In the genomic region with DNA sequence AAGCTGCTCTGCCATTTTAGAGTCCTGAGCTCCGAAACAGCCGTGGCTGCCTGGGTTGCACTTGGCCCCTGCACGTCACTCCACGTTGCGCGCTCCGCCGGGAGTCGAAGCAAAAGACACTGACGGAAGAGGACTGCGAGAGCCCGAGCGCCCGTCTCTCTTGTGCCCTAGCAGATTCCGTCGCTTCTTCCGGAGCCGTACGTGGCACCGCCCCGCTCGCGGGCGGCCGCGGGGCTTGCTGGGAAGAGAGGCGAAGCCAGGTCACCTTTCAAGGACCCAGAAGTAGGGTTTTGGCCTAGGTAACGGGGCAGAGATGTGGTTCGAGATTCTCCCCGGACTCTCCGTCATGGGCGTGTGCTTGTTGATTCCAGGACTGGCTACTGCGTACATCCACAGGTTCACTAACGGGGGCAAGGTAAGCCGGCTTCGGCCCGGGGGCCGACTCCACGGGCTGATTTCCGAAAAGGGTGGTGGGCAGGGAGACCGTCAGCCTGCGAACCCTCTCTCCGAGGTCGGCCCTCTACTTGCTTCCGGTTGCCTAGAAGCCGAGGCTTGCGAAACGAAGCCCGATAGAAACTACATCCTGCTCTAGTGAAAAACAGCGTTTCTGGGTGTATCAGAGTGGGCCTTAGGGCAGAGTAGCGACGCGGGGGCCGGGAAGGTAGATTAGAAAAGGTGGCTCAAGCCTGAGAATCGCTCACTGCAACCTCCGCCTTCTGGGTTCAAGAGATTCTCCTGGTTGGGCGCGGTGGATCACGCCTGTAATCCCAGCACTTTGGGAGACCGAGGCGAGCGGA, we compare ENCODE assay signal across 8 cellular contexts. TPM values are rescaled to one million over a fixed set of nuclear protein-coding genes. Genes with fewer than 3 reads are reported as not detected.
DNase-seq lines count a peak whose midpoint lies in the region; ATAC-seq and TF ChIP-seq lines count a peak whose summit lies in the region.

A gene (plus strand): TSS at position 234 of the 797 bp plus-strand sequence. CDS start 80 bp downstream, at position 314.
A gene (minus strand): TSS at position 135 of the 797 bp plus-strand sequence. CDS start 120 bp downstream, at position 15.

- ATAC-seq in GM21367 (IDR thresholded peaks at IDR 0.05; ENCODE audit: unreplicated experiment) = peak; percentile 95

- WGBS in mesodermal cell (ENCODE audit: insufficient coverage in 2 of 2), 2 experiments = 0% methylated on average over 12 to 24 of the region's 62 CpGs

- H3K4me3 Mint-ChIP-seq in Caco-2 (ENCODE audit: unreplicated experiment) = peak within 1 kb of the TSS; percentile 95

- intact Hi-C loops in Caco-2 (cut with micrococcal nuclease; ENCODE audit: unreplicated experiment) = no loop called here

- peaks cover 10% of the 10 kb centered on the region for H3K36me3 Mint-ChIP-seq in Caco-2 (ENCODE audit: insufficient read depth, unreplicated experiment)

- H3K9me3 Mint-ChIP-seq in Caco-2 (ENCODE audit: unreplicated experiment) = no peaks in the 10 kb centered on the region

- POLR2A ChIA-PET in Caco-2 (lab: Charles Lee) = interaction anchor here (2.0 to 2.9 kb wide), 2 partner anchors 19 to 80 kb away, joined by 11 to 14 read pairs; a partner anchor contains a TSS

- H3K27me3 ChIP-seq in Caco-2 (replicated peaks; ENCODE audit: control insufficient read depth, insufficient read depth, low read length) (no peaks in the 10 kb centered on the region), NT2/D1 (ENCODE audit: insufficient read depth, insufficient read length) (peaks cover 3% of the 10 kb centered on the region), endocrine pancreas (ENCODE audit: control insufficient read depth, insufficient read depth, low read length) (no peaks in the 10 kb centered on the region)

- H3K36me3 ChIP-seq in Caco-2 (ENCODE audit: control insufficient read depth, insufficient read depth, low read length) = no peaks in the 10 kb centered on the region
- H3K36me3 ChIP-seq in NT2/D1 (ENCODE audit: insufficient read depth, insufficient read length, low read length) = peaks cover 33% of the 10 kb centered on the region
- no peaks in the 10 kb centered on the region for H3K36me3 ChIP-seq in endocrine pancreas (ENCODE audit: control insufficient read depth, insufficient read depth, low read length)
- H3K36me3 ChIP-seq in mesodermal cell (ENCODE audit: control insufficient read depth, insufficient read depth, low read length) = no peaks in the 10 kb centered on the region

- no peaks in the 10 kb centered on the region for H3K27me3 Mint-ChIP-seq in Caco-2 (ENCODE audit: insufficient read depth, unreplicated experiment)

- H3K27ac ChIP-seq in mesodermal cell (ENCODE audit: low read depth, low read length, severe bottlenecking) = peak within 1 kb of the TSS; percentile 93

- peak; percentile 84 to 86 for DNase-seq in Caco-2
- DNase-seq in HT1080 (ENCODE audit: low read depth) = peak; percentile 86
- DNase-seq in NT2/D1 (ENCODE audit: low read depth, low spot score) = peak; percentile 83
- peak; percentile 39 for DNase-seq in activated CD8-positive, alpha-beta memory T cell treated with anti-CD3 and anti-CD28 coated beads, Interleukin-2, amount 50 U/mL, for 1 hour (ENCODE audit: extremely low read depth)
- DNase-seq in stimulated activated CD8-positive, alpha-beta memory T cell treated with anti-CD3 and anti-CD28 coated beads, Interleukin-15, amount 100 ng/mL, for 4 hours (ENCODE audit: low read depth in 2 of 2) = peak; percentile 68 to 72

- H3K9ac ChIP-seq in NT2/D1 (ENCODE audit: insufficient read length, low read depth) = peak within 1 kb of the TSS; percentile 97
- peak within 1 kb of the TSS; percentile 90 for H3K9ac ChIP-seq in endocrine pancreas (ENCODE audit: control insufficient read depth, insufficient read depth, low read length)

- H3K4me3 ChIP-seq in Caco-2 (ENCODE audit: low read depth, low read length) (peak within 1 kb of the TSS; percentile 74), NT2/D1 (ENCODE audit: insufficient read length, low read depth) (peak within 1 kb of the TSS; percentile 94), endocrine pancreas (ENCODE audit: control insufficient read depth, insufficient read depth, low read length) (peak within 1 kb of the TSS; percentile 77), mesodermal cell (ENCODE audit: extremely low read depth, insufficient read depth, low read length, poor library complexity, severe bottlenecking) (peak within 1 kb of the TSS; percentile 58)

- H3K4me1 ChIP-seq in Caco-2 = no peaks in the 10 kb centered on the region
- no peaks in the 10 kb centered on the region for H3K4me1 ChIP-seq in NT2/D1 (ENCODE audit: insufficient read depth, insufficient read length)
- H3K4me1 ChIP-seq in endocrine pancreas (ENCODE audit: control insufficient read depth, insufficient read depth, low read length) = no peaks in the 10 kb centered on the region
- H3K4me1 ChIP-seq in mesodermal cell (ENCODE audit: control insufficient read depth, insufficient read depth, low read length, poor library complexity, severe bottlenecking) = no peaks in the 10 kb centered on the region

- no peak for TF ChIP-seq CTCF in Caco-2 (IDR thresholded peaks at IDR 0.05; ENCODE audit: insufficient read depth in 1 of 2, low read depth in 1 of 2, low read length in 1 of 2, severe bottlenecking in 1 of 2, unreplicated experiment in 1 of 2)

- H3K27ac Mint-ChIP-seq in Caco-2 (ENCODE audit: unreplicated experiment) = peak within 1 kb of the TSS; percentile 96

- no peaks in the 10 kb centered on the region for H3K4me1 Mint-ChIP-seq in Caco-2 (ENCODE audit: low read depth, unreplicated experiment)

- H3K9me3 ChIP-seq in Caco-2 (no peaks in the 10 kb centered on the region), NT2/D1 (ENCODE audit: insufficient read depth, low read length) (no peaks in the 10 kb centered on the region), endocrine pancreas (ENCODE audit: control insufficient read depth, low read length) (no peaks in the 10 kb centered on the region), mesodermal cell (ENCODE audit: control insufficient read depth, low read length) (no peaks in the 10 kb centered on the region)

- BruUV-seq in Caco-2 (replicated peaks; lab: Mats Ljungman, UMichigan) = no TSS peak

- CTCF ChIA-PET in Caco-2 (lab: Charles Lee) = interaction anchor here (2.1 kb wide), 1 partner anchor 16 kb away, joined by 6 read pairs; no protein-coding TSS in a partner anchor

RNA-seq across cellular contexts. Expression of the first gene that starts in this region (rescaled TPM):
- total RNA-seq in Caco-2 (2022) = 82.6 and 83.6 TPM in 2 replicates
- total RNA-seq in HT1080 (2014; rRNA removed; shearing (Covaris generic)) = 45.8 and 102 TPM in 2 replicates
- polyA plus RNA-seq in HT1080 (2015; cell fraction: cytosol; rRNA removed) = 86.4 and 93.8 TPM in 2 replicates
- polyA plus RNA-seq in HT1080 (2015; cell fraction: nucleus; rRNA removed) = 27.4 and 29.7 TPM in 2 replicates
- polyA plus RNA-seq in mesodermal cell (2013, experiment 1 of 2) = 102 TPM
- polyA plus RNA-seq in mesodermal cell (2013, experiment 2 of 2) = 103 TPM

RNA-seq across cellular contexts. Expression of the second gene that starts in this region (rescaled TPM):
- 12.7 and 13.3 TPM in 2 replicates for total RNA-seq in Caco-2 (2022)
- total RNA-seq in HT1080 (2014; rRNA removed; shearing (Covaris generic)) = 21.5 and 27.3 TPM in 2 replicates
- 14.7 and 16.0 TPM in 2 replicates for polyA plus RNA-seq in HT1080 (2015; cell fraction: cytosol; rRNA removed)
- 14.1 and 15.4 TPM in 2 replicates for polyA plus RNA-seq in HT1080 (2015; cell fraction: nucleus; rRNA removed)
- polyA plus RNA-seq in mesodermal cell (2013, experiment 1 of 2) = 19.0 TPM
- polyA plus RNA-seq in mesodermal cell (2013, experiment 2 of 2) = 18.1 TPM

Comparison
In these comparisons a context has a peak if more than half of its experiments do, and no peak if none do; other contexts are left out.
1. Peak in every context shown above with its lines: DNase-seq, ATAC-seq, H3K4me3 ChIP-seq and H3K27ac ChIP-seq.